In the genomic region with DNA sequence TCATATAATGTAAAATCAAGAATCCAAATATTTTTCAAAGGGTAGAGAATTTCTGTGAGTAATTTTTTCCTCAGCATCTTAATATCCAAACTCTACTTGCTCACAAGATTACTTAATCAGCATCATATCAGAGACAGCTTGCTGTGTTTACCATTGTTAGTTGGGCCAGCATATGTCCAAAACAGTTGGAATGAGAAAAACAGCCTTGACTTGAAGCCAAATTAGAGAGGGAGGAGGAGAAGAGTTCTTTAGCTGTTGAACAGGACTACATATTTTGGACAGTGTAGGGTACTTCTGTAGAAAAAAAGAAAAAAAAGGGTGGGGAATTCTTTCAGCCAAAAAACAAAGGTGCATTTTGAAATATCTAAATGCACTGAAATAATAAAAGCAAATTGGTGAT, we compare ENCODE assay signal across 21 cellular contexts.
"Had no signal": no experiment of that assay in that cellular context is flagged by ENCODE, and none has a peak within 500 bp of the region (broad histone marks: within the 10 kb centered on the region; RNA-seq: fewer than 3 reads in every experiment).

No MANE protein-coding gene starts in this region.

- H3K4me3 ChIP-seq: left lung, right atrium auricular region, skin epidermis, suprapubic skin had no signal

- H3K9me3 ChIP-seq: left lung, right atrium auricular region, suprapubic skin had no signal

- H3K36me3 ChIP-seq: brain microvascular endothelial cell, left lung, right atrium auricular region, suprapubic skin had no signal

- H3K4me1 ChIP-seq: left lung, right atrium auricular region, suprapubic skin had no signal

- DNase-seq: activated CD4-positive, alpha-beta T cell treated with anti-CD3 and anti-CD28 coated beads for 48 hours; activated CD8-positive, alpha-beta memory T cell treated with anti-CD3 and anti-CD28 coated beads, Interleukin-2, amount 50 U/mL, for 4 hours; activated CD8-positive, alpha-beta T cell treated with anti-CD3 and anti-CD28 coated beads, Interleukin-2, amount 10 ng/mL, durations not matched to agents 7 days and 5 days; activated effector memory CD4-positive, alpha-beta T cell treated with anti-CD3 and anti-CD28 coated beads, Interleukin-2, amount 50 U/mL, for 16 hours; activated T-cell treated with anti-CD3 and anti-CD28 coated beads, Interleukin-2, amount 50 U/mL, for 48 hours; amniotic stem cell; brain microvascular endothelial cell; hippocampal formation; mesendoderm; nephron progenitor cell; occipital lobe; stimulated activated CD4-positive, alpha-beta T cell treated with anti-CD3 and anti-CD28 coated beads, Interleukin-4, amount 100 ng/mL, for 4 hours; stimulated activated CD8-positive, alpha-beta memory T cell treated with anti-CD3 and anti-CD28 coated beads, Interleukin-4, amount 100 ng/mL, for 48 hours; trophoblast cell had no signal

- FAIRE-seq: keratinocyte, TTC549 had no signal

- H3K27me3 ChIP-seq: brain microvascular endothelial cell, left lung, right atrium auricular region, suprapubic skin had no signal

- H3K27ac ChIP-seq: brain microvascular endothelial cell, epithelial cell of prostate, left lung, right atrium auricular region, skin epidermis, suprapubic skin had no signal
